ENCODE assay signal across 34 cellular contexts in genomic region chr9:2846115-2846514, GRCh38.
"Had no signal": no experiment of that assay in that cellular context is flagged by ENCODE, and none has a peak within 500 bp of the region (broad histone marks: within the 10 kb centered on the region; RNA-seq: fewer than 3 reads in every experiment).

No MANE protein-coding gene starts in this region.

- DNase-seq: activated B cell treated with CpG ODN at 0.5 μM for 24 hours; activated CD4-positive, alpha-beta memory T cell treated with anti-CD3 and anti-CD28 coated beads for 36 hours; activated CD4-positive, alpha-beta T cell treated with anti-CD3 and anti-CD28 coated beads for 4 hours; activated CD4-positive, alpha-beta T cell treated with anti-CD3 and anti-CD28 coated beads, Interleukin-2, amount 10 ng/mL, durations not matched to agents 24 days and 14 days; activated CD4-positive, alpha-beta T cell treated with anti-CD3 and anti-CD28 coated beads, Interleukin-2, amount 50 U/mL, for 1 hour; activated CD4-positive, alpha-beta T cell treated with anti-CD3 and anti-CD28 coated beads, Interleukin-2, amount 50 U/mL, for 4 hours; activated CD4-positive, CD25-positive, alpha-beta regulatory T cell treated with anti-CD3 and anti-CD28 coated beads, Interleukin-2, amount 50 U/mL, for 72 hours; activated CD8-positive, alpha-beta memory T cell treated with anti-CD3 and anti-CD28 coated beads, Interleukin-2, amount 50 U/mL, for 48 hours; activated CD8-positive, alpha-beta T cell treated with anti-CD3 and anti-CD28 coated beads for 36 hours; activated effector memory CD4-positive, alpha-beta T cell treated with Interleukin-2 at 50 U/mL for 16 hours; activated gamma-delta T cell; activated naive CD4-positive, alpha-beta T cell treated with anti-CD3 and anti-CD28 coated beads, Interleukin-2, amount 10 ng/mL, durations not matched to agents 7 days and 5 days; activated naive CD4-positive, alpha-beta T cell treated with Interleukin-2 at 50 U/mL for 16 hours; activated naive CD8-positive, alpha-beta T cell treated with anti-CD3 and anti-CD28 coated beads, Interleukin-2, amount 10 ng/mL, durations not matched to agents 7 days and 5 days; activated naive CD8-positive, alpha-beta T cell treated with anti-CD3 and anti-CD28 coated beads, Interleukin-2, amount 50 U/mL, for 24 hours; activated T-cell treated with anti-CD3 and anti-CD28 coated beads, Interleukin-2, amount 50 U/mL, for 24 hours; activated T-cell treated with anti-CD3 and anti-CD28 coated beads, Interleukin-2, amount 50 U/mL, for 48 hours; amygdala; anterior cingulate cortex; caudate nucleus; cerebellar nuclear complex; T-helper 2 cell; T-helper 9 cell had no signal

- H3K27me3 ChIP-seq: ascending aorta, cardiac muscle cell had no signal

- H3K36me3 ChIP-seq: ascending aorta, cardiac muscle cell had no signal

- H3K36me3 Mint-ChIP-seq: activated CD4-positive, alpha-beta memory T cell treated with anti-CD3 and anti-CD28 coated beads for 36 hours; activated naive CD4-positive, alpha-beta T cell treated with anti-CD3 and anti-CD28 coated beads, Interleukin-2, amount 10 ng/mL, durations not matched to agents 7 days and 5 days; activated naive CD4-positive, alpha-beta T cell treated with anti-CD3 and anti-CD28 coated beads, Interleukin-2, amount 50 U/mL, for 24 hours; activated naive CD8-positive, alpha-beta T cell; activated naive CD8-positive, alpha-beta T cell treated with anti-CD3 and anti-CD28 coated beads, Interleukin-2, amount 10 ng/mL, durations not matched to agents 7 days and 5 days; brain had no signal

- H3K27me3 Mint-ChIP-seq: activated B cell treated with CpG ODN at 0.5 μM for 24 hours; activated CD4-positive, alpha-beta memory T cell treated with anti-CD3 and anti-CD28 coated beads for 36 hours; activated CD4-positive, alpha-beta T cell treated with anti-CD3 and anti-CD28 coated beads, Interleukin-2, amount 10 ng/mL, durations not matched to agents 24 days and 14 days; activated CD8-positive, alpha-beta T cell treated with anti-CD3 and anti-CD28 coated beads for 36 hours; activated naive CD4-positive, alpha-beta T cell treated with anti-CD3 and anti-CD28 coated beads, Interleukin-2, amount 10 ng/mL, durations not matched to agents 7 days and 5 days; activated naive CD4-positive, alpha-beta T cell treated with anti-CD3 and anti-CD28 coated beads, Interleukin-2, amount 50 U/mL, for 24 hours; activated naive CD8-positive, alpha-beta T cell; activated naive CD8-positive, alpha-beta T cell treated with anti-CD3 and anti-CD28 coated beads, Interleukin-2, amount 10 ng/mL, durations not matched to agents 7 days and 5 days; activated naive CD8-positive, alpha-beta T cell treated with anti-CD3 and anti-CD28 coated beads, Interleukin-2, amount 50 U/mL, for 24 hours; activated T-cell treated with anti-CD3 and anti-CD28 coated beads, Interleukin-2, amount 50 U/mL, for 24 hours; brain; central memory CD8-positive, alpha-beta T cell had no signal

- H3K27ac Mint-ChIP-seq: activated B cell treated with CpG ODN at 0.5 μM for 24 hours; activated CD4-positive, alpha-beta memory T cell treated with anti-CD3 and anti-CD28 coated beads for 36 hours; activated CD4-positive, alpha-beta T cell treated with anti-CD3 and anti-CD28 coated beads, Interleukin-2, amount 10 ng/mL, durations not matched to agents 24 days and 14 days; activated CD8-positive, alpha-beta T cell treated with anti-CD3 and anti-CD28 coated beads for 36 hours; activated naive CD4-positive, alpha-beta T cell treated with anti-CD3 and anti-CD28 coated beads, Interleukin-2, amount 10 ng/mL, durations not matched to agents 7 days and 5 days; activated naive CD4-positive, alpha-beta T cell treated with anti-CD3 and anti-CD28 coated beads, Interleukin-2, amount 50 U/mL, for 24 hours; activated naive CD8-positive, alpha-beta T cell; activated naive CD8-positive, alpha-beta T cell treated with anti-CD3 and anti-CD28 coated beads, Interleukin-2, amount 10 ng/mL, durations not matched to agents 7 days and 5 days; activated naive CD8-positive, alpha-beta T cell treated with anti-CD3 and anti-CD28 coated beads, Interleukin-2, amount 50 U/mL, for 24 hours; activated T-cell treated with anti-CD3 and anti-CD28 coated beads, Interleukin-2, amount 50 U/mL, for 24 hours; activated T-helper 2 cell treated with anti-CD3 and anti-CD28 coated beads, Interferon-gamma antibody, Interleukin-2, Interleukin-4, amounts not matched to agents 10 μg/mL and 5 μg/mL and 100 μg/mL, durations not matched to agents 14 hours and 24 hours and 36 hours; T-helper 2 cell treated with Interferon-gamma antibody and Interleukin-4, amounts not matched to agents 5 μg/mL and 100 μg/mL, for 36 hours had no signal

- H3K9me3 Mint-ChIP-seq: activated B cell treated with CpG ODN at 0.5 μM for 24 hours; activated CD4-positive, alpha-beta memory T cell treated with anti-CD3 and anti-CD28 coated beads for 36 hours; activated CD4-positive, alpha-beta T cell treated with anti-CD3 and anti-CD28 coated beads, Interleukin-2, amount 10 ng/mL, durations not matched to agents 24 days and 14 days; activated CD8-positive, alpha-beta T cell treated with anti-CD3 and anti-CD28 coated beads for 36 hours; activated naive CD4-positive, alpha-beta T cell treated with anti-CD3 and anti-CD28 coated beads, Interleukin-2, amount 10 ng/mL, durations not matched to agents 7 days and 5 days; activated naive CD4-positive, alpha-beta T cell treated with anti-CD3 and anti-CD28 coated beads, Interleukin-2, amount 50 U/mL, for 24 hours; activated naive CD8-positive, alpha-beta T cell treated with anti-CD3 and anti-CD28 coated beads, Interleukin-2, amount 10 ng/mL, durations not matched to agents 7 days and 5 days; activated naive CD8-positive, alpha-beta T cell treated with anti-CD3 and anti-CD28 coated beads, Interleukin-2, amount 50 U/mL, for 24 hours; activated T-cell treated with anti-CD3 and anti-CD28 coated beads, Interleukin-2, amount 50 U/mL, for 24 hours; activated T-helper 2 cell treated with anti-CD3 and anti-CD28 coated beads, Interferon-gamma antibody, Interleukin-2, Interleukin-4, amounts not matched to agents 10 μg/mL and 5 μg/mL and 100 μg/mL, durations not matched to agents 14 hours and 24 hours and 36 hours; brain; central memory CD8-positive, alpha-beta T cell; T-helper 2 cell treated with Interferon-gamma antibody and Interleukin-4, amounts not matched to agents 5 μg/mL and 100 μg/mL, for 36 hours had no signal

- H3K9me3 ChIP-seq: ascending aorta had no signal

- FAIRE-seq: bronchial epithelial cell, TTC549 had no signal

- H3K27ac ChIP-seq: ascending aorta, cardiac muscle cell, VCaP had no signal

- ATAC-seq: activated CD8-positive, alpha-beta T cell treated with anti-CD3 and anti-CD28 coated beads for 36 hours; activated naive CD8-positive, alpha-beta T cell treated with anti-CD3 and anti-CD28 coated beads, Interleukin-2, amount 50 U/mL, for 24 hours had no signal

- H3K4me3 Mint-ChIP-seq: activated B cell treated with CpG ODN at 0.5 μM for 24 hours; activated CD4-positive, alpha-beta memory T cell treated with anti-CD3 and anti-CD28 coated beads for 36 hours; activated CD4-positive, alpha-beta T cell treated with anti-CD3 and anti-CD28 coated beads, Interleukin-2, amount 10 ng/mL, durations not matched to agents 24 days and 14 days; activated CD8-positive, alpha-beta T cell treated with anti-CD3 and anti-CD28 coated beads for 36 hours; activated naive CD4-positive, alpha-beta T cell treated with anti-CD3 and anti-CD28 coated beads, Interleukin-2, amount 10 ng/mL, durations not matched to agents 7 days and 5 days; activated naive CD4-positive, alpha-beta T cell treated with anti-CD3 and anti-CD28 coated beads, Interleukin-2, amount 50 U/mL, for 24 hours; activated naive CD8-positive, alpha-beta T cell; activated naive CD8-positive, alpha-beta T cell treated with anti-CD3 and anti-CD28 coated beads, Interleukin-2, amount 10 ng/mL, durations not matched to agents 7 days and 5 days; activated naive CD8-positive, alpha-beta T cell treated with anti-CD3 and anti-CD28 coated beads, Interleukin-2, amount 50 U/mL, for 24 hours; activated T-cell treated with anti-CD3 and anti-CD28 coated beads, Interleukin-2, amount 50 U/mL, for 24 hours; central memory CD8-positive, alpha-beta T cell; T-helper 2 cell treated with Interferon-gamma antibody and Interleukin-4, amounts not matched to agents 5 μg/mL and 100 μg/mL, for 36 hours had no signal
